19 cellular contexts compared by ENCODE assay signal in genomic region chr17:73230088-73230487, GRCh38. TPM values are rescaled to one million over a fixed set of nuclear protein-coding genes. Genes with fewer than 3 reads are reported as not detected.
DNase-seq lines count a peak whose midpoint lies in the region; ATAC-seq and TF ChIP-seq lines count a peak whose summit lies in the region.
"Had no signal": no experiment of that assay in that cellular context is flagged by ENCODE, and none has a peak within 500 bp of the region (broad histone marks: within the 10 kb centered on the region; RNA-seq: fewer than 3 reads in every experiment).

No MANE protein-coding gene starts in this region.

- BruUV-seq in MCF 10A (replicated peaks; lab: Mats Ljungman, UMichigan) (no TSS peak), mammary epithelial cell (replicated peaks; lab: Mats Ljungman, UMichigan) (no TSS peak)

- H3K27ac ChIP-seq in mammary epithelial cell (ENCODE audit: insufficient read depth, low read depth, low read length) (no peak overlapping the region), RWPE1 (peak overlapping the region; percentile 56), upper lobe of right lung (no peak overlapping the region)

- no peak overlapping the region for H3K4me3 Mint-ChIP-seq in MCF 10A (ENCODE audit: unreplicated experiment)
- peak overlapping the region; percentile 93 for H3K4me3 Mint-ChIP-seq in glutamatergic neuron (ENCODE audit: unreplicated experiment)

- POLR2A ChIA-PET in MCF 10A (lab: Yijun Ruan, JAX), result interaction anchor here (1.5 to 8.8 kb wide), 4 partner anchors 22 to 641 kb away, joined by 3 to 148 read pairs (median 46); partner anchors contain the start of genes CDC42EP4 and COG1
- POLR2A ChIA-PET in RWPE1 (lab: Yijun Ruan, JAX; ENCODE audit: low non-redundant PET), result interaction anchor here (0.5 kb wide), 1 partner anchor 39 kb away, joined by 3 read pairs; no protein-coding TSS in a partner anchor

- H3K4me1 Mint-ChIP-seq in MCF 10A (ENCODE audit: insufficient read depth, unreplicated experiment) (peaks cover 41% of the 10 kb centered on the region), glutamatergic neuron (ENCODE audit: low read depth, unreplicated experiment) (peaks cover 29% of the 10 kb centered on the region)

- intact Hi-C loops in MCF 10A (cut with micrococcal nuclease), result no loop called here
- intact Hi-C loops in mammary epithelial cell (cut with micrococcal nuclease), result loop anchor here (5.0 kb wide), 1 partner anchor 503 kb away; no protein-coding TSS in a partner anchor
- intact Hi-C loops in upper lobe of right lung (cut with DNase I), result no loop called here

- H3K27ac Mint-ChIP-seq in MCF 10A (ENCODE audit: low read depth, unreplicated experiment) (peak overlapping the region; percentile 39), glutamatergic neuron (ENCODE audit: unreplicated experiment) (peak overlapping the region; percentile 64)
- H3K27ac Mint-ChIP-seq: stimulated activated memory B cell treated with anti-CD40 and anti-IgM and Interleukin-4, amounts not matched to agents 10 μg/mL and 1 μg/mL and 100 μg/mL, for 72 hours had no signal

- H3K9me3 Mint-ChIP-seq in MCF 10A (ENCODE audit: unreplicated experiment) (no peaks in the 10 kb centered on the region), glutamatergic neuron (ENCODE audit: unreplicated experiment) (peaks cover 13% of the 10 kb centered on the region)
- H3K9me3 Mint-ChIP-seq: stimulated activated memory B cell treated with anti-CD40 and anti-IgM and Interleukin-4, amounts not matched to agents 10 μg/mL and 1 μg/mL and 100 μg/mL, for 72 hours had no signal

- dilution Hi-C loops in mammary epithelial cell (cut with HindIII; ENCODE audit: low sequenced_read_pairs), result no loop called here

- WGBS in mammary epithelial cell (ENCODE audit: low coverage, missing lambda C conversion rate), result 83% methylated on average over 6 of the region's 6 CpGs

- H3K79me2 ChIP-seq in mammary epithelial cell (ENCODE audit: insufficient read depth, low read length), result peaks cover 83% of the 10 kb centered on the region

- H3K27me3 Mint-ChIP-seq in MCF 10A (ENCODE audit: insufficient read depth, unreplicated experiment), result no peaks in the 10 kb centered on the region
- peaks cover 7% of the 10 kb centered on the region for H3K27me3 Mint-ChIP-seq in glutamatergic neuron (ENCODE audit: unreplicated experiment)
- H3K27me3 Mint-ChIP-seq: stimulated activated memory B cell treated with anti-CD40 and anti-IgM and Interleukin-4, amounts not matched to agents 10 μg/mL and 1 μg/mL and 100 μg/mL, for 72 hours had no signal

- H3K9me3 ChIP-seq in mammary epithelial cell (replicated peaks; ENCODE audit: insufficient read depth, low read length) (no peaks in the 10 kb centered on the region), upper lobe of right lung (no peaks in the 10 kb centered on the region)

- no peaks in the 10 kb centered on the region for H3K27me3 ChIP-seq in mammary epithelial cell (ENCODE audit: insufficient read depth, low read length)
- no peaks in the 10 kb centered on the region for H3K27me3 ChIP-seq in upper lobe of right lung

- CTCF ChIA-PET in MCF 10A (lab: Yijun Ruan, JAX), result interaction anchor here (0.6 to 2.6 kb wide), 5 partner anchors 16 to 671 kb away, joined by 3 to 13 read pairs (median 4); no protein-coding TSS in a partner anchor
- CTCF ChIA-PET in mammary epithelial cell (lab: Charles Lee; ENCODE audit: low non-redundant PET), result no interaction called here
- CTCF ChIA-PET in RWPE1 (lab: Yijun Ruan, JAX), result no interaction called here

- no peak overlapping the region for H3K4me3 ChIP-seq in mammary epithelial cell (replicated peaks in 1 of 3; ENCODE audit: insufficient read depth in 1 of 3, low read depth in 2 of 3, low read length in 3 of 3)
- H3K4me3 ChIP-seq in upper lobe of right lung, result no peak overlapping the region

- TF ChIP-seq CTCF in MCF 10A (IDR thresholded peaks at IDR 0.05; ENCODE audit: unreplicated experiment) (no peak), mammary epithelial cell (conservative IDR thresholded peaks at IDR 0.05 in 1 of 2, IDR thresholded peaks at IDR 0.05 in 1 of 2; ENCODE audit: extremely low read depth in 1 of 2, insufficient read depth in 1 of 2, low read depth in 1 of 2, low read length in 2 of 2) (no peak), RWPE1 (conservative IDR thresholded peaks at IDR 0.05; ENCODE audit: low read depth) (no peak), glutamatergic neuron (IDR thresholded peaks at IDR 0.05; ENCODE audit: partially characterized antibody, unreplicated experiment) (no peak), upper lobe of right lung (IDR thresholded peaks at IDR 0.05) (no peak)

- DNase-seq in MCF 10A (ENCODE audit: unreplicated experiment) (no peak), mammary epithelial cell (no peak), RWPE1 (ENCODE audit: low spot score) (no peak), glutamatergic neuron (no peak), AG20443 (ENCODE audit: low spot score) (no peak), upper lobe of right lung (no peak), midbrain (lab: John Stamatoyannopoulos, UW) (no peak)
- DNase-seq: activated CD4-positive, CD25-positive, alpha-beta regulatory T cell treated with anti-CD3 and anti-CD28 coated beads, Interleukin-2, amount 50 U/mL, for 72 hours; activated naive CD4-positive, alpha-beta T cell treated with anti-CD3 and anti-CD28 coated beads, Interleukin-2, amount 50 U/mL, for 16 hours; KG1; mesendoderm; NCI-H1930; retina; stimulated activated CD4-positive, alpha-beta T cell treated with anti-CD3 and anti-CD28 coated beads, Interleukin-2, amount 100 ng/mL, for 48 hours had no signal

- no peak overlapping the region for H3K4me2 ChIP-seq in mammary epithelial cell (ENCODE audit: insufficient read depth, low read depth, low read length)

- H3K4me1 ChIP-seq in mammary epithelial cell (ENCODE audit: insufficient read depth, low read length) (peaks cover 46% of the 10 kb centered on the region), upper lobe of right lung (peaks cover 44% of the 10 kb centered on the region)

- H3K36me3 ChIP-seq in mammary epithelial cell (ENCODE audit: insufficient read depth, low read length) (no peaks in the 10 kb centered on the region), upper lobe of right lung (no peaks in the 10 kb centered on the region)

- H2AFZ ChIP-seq in mammary epithelial cell (ENCODE audit: low read depth, low read length), result no peak overlapping the region

- in situ Hi-C loops in mammary epithelial cell (cut with MboI; ENCODE audit: low sequenced_read_pairs in 2 of 2), result no loop called here

- ATAC-seq in upper lobe of right lung, result no peak
- ATAC-seq in GM18517 (IDR thresholded peaks at IDR 0.05; ENCODE audit: unreplicated experiment), result no peak
- ATAC-seq: stimulated activated memory B cell treated with anti-CD40 and anti-IgM and Interleukin-4, amounts not matched to agents 10 μg/mL and 1 μg/mL and 100 μg/mL, for 72 hours had no signal

- no peak overlapping the region for H3K9ac ChIP-seq in mammary epithelial cell (ENCODE audit: insufficient read depth, low read length)

- no peaks in the 10 kb centered on the region for H4K20me1 ChIP-seq in mammary epithelial cell (ENCODE audit: insufficient read depth, low read length)

- H3K36me3 Mint-ChIP-seq in MCF 10A (ENCODE audit: insufficient read depth, unreplicated experiment) (peaks cover 12% of the 10 kb centered on the region), glutamatergic neuron (ENCODE audit: unreplicated experiment) (no peaks in the 10 kb centered on the region)

RNA-seq across cellular contexts. Expression of gene CPSF4L, which starts 31.6 kb away (rescaled TPM):
- not detected in 2 replicates for total RNA-seq in MCF 10A (2022)
- not detected for total RNA-seq in mammary epithelial cell
- not detected for polyA plus RNA-seq in mammary epithelial cell
- not detected for polyA minus RNA-seq in mammary epithelial cell
- total RNA-seq in glutamatergic neuron (ENCODE audit: unreplicated experiment), result 0.44 TPM
- total RNA-seq in upper lobe of right lung, result not detected
- total RNA-seq: cerebellum, fibroblast of lung, SK-MEL-5 had no signal
- polyA plus RNA-seq: fibroblast of lung had no signal

RNA-seq across cellular contexts. Expression of gene COG1, which starts 37.2 kb away (rescaled TPM):
- total RNA-seq in MCF 10A (2022) (37.0 and 42.8 TPM in 2 replicates), mammary epithelial cell (10 to 100 TPM; 23.3 to 35.2 TPM), glutamatergic neuron (ENCODE audit: unreplicated experiment) (43.1 TPM), upper lobe of right lung (37.0 TPM)
- polyA plus RNA-seq in mammary epithelial cell, result 12.8 TPM
- 19.9 TPM for polyA minus RNA-seq in mammary epithelial cell
